In genomic region chr1:176469450-176469985, GRCh38 we compare ENCODE assay signal across 19 cellular contexts. TPM values are rescaled to one million over a fixed set of nuclear protein-coding genes. Genes with fewer than 3 reads are reported as not detected.
A peak's percentile ranks its signal among the peaks of the same experiment; 100 is the strongest.
DNase-seq lines count a peak whose midpoint lies in the region; ATAC-seq and TF ChIP-seq lines count a peak whose summit lies in the region.
"Had no signal": no experiment of that assay in that cellular context is flagged by ENCODE, and none has a peak within 500 bp of the region (broad histone marks: within the 10 kb centered on the region; RNA-seq: fewer than 3 reads in every experiment).

No MANE protein-coding gene starts in this region.

- no peak overlapping the region for H3K27ac ChIP-seq in SJCRH30
- H3K27ac ChIP-seq in sigmoid colon: peak overlapping the region in 2 of 4 donors; percentile 47 to 67

- peak in 3 of 4 donors; percentile 70 to 92 (median 85) for TF ChIP-seq EP300 in sigmoid colon (IDR thresholded peaks at IDR 0.05)

- H3K9me3 ChIP-seq in SJCRH30 (replicated peaks): no peaks in the 10 kb centered on the region
- H3K9me3 ChIP-seq in sigmoid colon: no peaks in the 10 kb centered on the region

- 51 to 52% methylated on average over 6 of the region's 6 CpGs for WGBS in sigmoid colon, 2 donors

- intact Hi-C loops in left ventricle myocardium superior (cut with micrococcal nuclease): no loop called here
- intact Hi-C loops in sigmoid colon (cut with DNase I): no loop called here

- peak; percentile 63 for ATAC-seq in left ventricle myocardium superior
- ATAC-seq: activated CD8-positive, alpha-beta memory T cell treated with anti-CD3 and anti-CD28 coated beads, Interleukin-2, amount 10 ng/mL, durations not matched to agents 7 days and 5 days; left colon; natural killer cell treated with Interleukin-12 subunit alpha and Interleukin-12 subunit beta and Interleukin-15 and Interleukin-18, amount 100 ng/mL, for 72 hours; stimulated activated naive CD8-positive, alpha-beta T cell treated with anti-CD3 and anti-CD28 coated beads, Interleukin-15, Interleukin-2, amounts not matched to agents 100 U/mL and 50 U/mL, for 24 hours had no signal

- H3K36me3 ChIP-seq in SJCRH30 (no peaks in the 10 kb centered on the region), sigmoid colon (no peaks in the 10 kb centered on the region)

- DNase-seq in GM03348 (ENCODE audit: low spot score) (peak; percentile 11), SJCRH30 (peak; percentile 17 to 25), left ventricle myocardium superior (no peak), sigmoid colon (no peak), NCI-H226 (no peak), NOMO-1 (lab: John Stamatoyannopoulos, UW; ENCODE audit: unreplicated experiment in 2 of 2) (no peak)
- no peak for DNase-seq in stimulated activated CD4-positive, alpha-beta T cell treated with anti-CD3 and anti-CD28 coated beads, Interleukin-4, amount 100 ng/mL, for 24 hours
- DNase-seq: activated CD4-positive, alpha-beta T cell treated with anti-CD3 and anti-CD28 coated beads, Interleukin-2, amount 10 ng/mL, durations not matched to agents 7 days and 5 days; activated CD8-positive, alpha-beta memory T cell treated with anti-CD3 and anti-CD28 coated beads, Interleukin-2, amount 10 ng/mL, durations not matched to agents 7 days and 5 days; activated naive CD4-positive, alpha-beta T cell treated with anti-CD3 and anti-CD28 coated beads, Interleukin-2, amount 10 ng/mL, durations not matched to agents 7 days and 5 days; amniotic stem cell; CD4-positive, CD25-positive, alpha-beta regulatory T cell; H7; left colon; MV-4-11; NCI-H146; NCI-H69; stimulated activated naive CD8-positive, alpha-beta T cell treated with anti-CD3 and anti-CD28 coated beads, Interleukin-15, Interleukin-2, amounts not matched to agents 100 U/mL and 50 U/mL, for 24 hours had no signal

- TF ChIP-seq CTCF in sigmoid colon (IDR thresholded peaks at IDR 0.05): no peak

- no peak for TF ChIP-seq POLR2A in sigmoid colon (IDR thresholded peaks at IDR 0.05)

- H3K27me3 ChIP-seq in SJCRH30: no peaks in the 10 kb centered on the region
- H3K27me3 ChIP-seq in sigmoid colon: no peaks in the 10 kb centered on the region

- H3K4me1 ChIP-seq in SJCRH30 (no peaks in the 10 kb centered on the region), sigmoid colon (peaks cover 0 to 19% (median 15%) of the 10 kb centered on the region in 4 donors)

- H3K4me3 ChIP-seq in SJCRH30 (no peak overlapping the region), sigmoid colon (no peak overlapping the region)

RNA-seq across cellular contexts. Expression of gene PAPPA2, which starts 6.5 kb away (rescaled TPM):
- 0.04 and 0.05 TPM in 2 replicates for total RNA-seq in SJCRH30 (2014; rRNA removed; shearing (Covaris generic))
- total RNA-seq in left ventricle myocardium superior: 0.45 TPM
- total RNA-seq in sigmoid colon: 1 to 10 TPM in 3 of 4 donors, under 1 TPM in 1; 0.83 to 3.9 (median 1.4) TPM
- 1 to 10 TPM in 1 of 3 donors, under 1 TPM in 1, not detected in 1; under 0.01 to 1.0 TPM for polyA plus RNA-seq in sigmoid colon

Comparison
In these comparisons a context has a peak if more than half of its experiments do, and no peak if none do; other contexts are left out.
1. DNase-seq: peak in GM03348 (single experiment) and SJCRH30 (2 of 2); none in left ventricle myocardium superior (single experiment), sigmoid colon (single experiment), stimulated activated CD4-positive, alpha-beta T cell treated with anti-CD3 and anti-CD28 coated beads, Interleukin-4, amount 100 ng/mL, for 24 hours (single experiment), NCI-H226 (single experiment) and NOMO-1 (0 of 2).